ENCODE assay signal across 8 cellular contexts in the genomic region with DNA sequence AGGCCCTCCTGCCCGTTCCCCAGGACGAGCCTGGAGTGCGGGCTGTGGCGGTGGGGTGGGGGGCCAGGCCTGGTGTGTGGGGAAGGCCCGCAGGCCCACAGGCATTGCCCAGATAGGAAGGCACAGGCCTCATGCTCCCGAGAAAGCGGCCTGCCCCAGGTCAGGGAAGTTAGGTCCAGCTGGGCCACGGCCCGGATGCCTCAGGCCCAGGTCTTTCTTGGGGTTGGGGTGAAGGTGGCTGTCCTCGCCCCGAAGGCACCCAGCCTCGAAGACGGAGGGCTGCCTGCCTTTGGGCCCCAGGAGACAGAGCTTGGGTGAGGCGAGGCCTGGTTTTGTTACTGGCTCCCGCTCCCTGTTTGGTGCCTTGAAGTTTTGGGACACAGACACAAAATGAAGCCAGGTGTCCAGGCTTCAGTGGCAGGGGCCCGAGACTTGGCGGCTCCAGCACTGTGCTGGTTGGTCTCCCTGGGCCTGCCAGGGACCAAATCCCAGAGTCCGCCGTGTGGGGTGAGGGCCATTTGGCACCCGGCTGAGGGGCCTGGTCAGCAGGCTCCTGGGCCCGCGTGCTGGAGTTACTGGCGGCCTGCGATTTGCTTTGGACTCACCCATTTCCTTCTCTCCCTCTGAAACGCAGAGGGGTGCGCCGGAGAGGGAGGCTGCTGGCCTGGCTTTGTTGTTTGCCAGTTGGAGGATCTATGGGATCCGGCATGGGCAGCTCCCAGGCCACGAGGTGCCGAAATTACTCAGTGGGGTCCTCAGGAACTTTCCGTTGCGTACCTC. TPM values are rescaled to one million over a fixed set of nuclear protein-coding genes. Genes with fewer than 3 reads are reported as not detected.
DNase-seq lines count a peak whose midpoint lies in the region; ATAC-seq and TF ChIP-seq lines count a peak whose summit lies in the region.

No MANE protein-coding gene starts in this region.

- H3K4me1 Mint-ChIP-seq in activated naive CD4-positive, alpha-beta T cell treated with anti-CD3 and anti-CD28 coated beads for 36 hours (ENCODE audit: low read depth), result peaks cover 23% of the 10 kb centered on the region
- H3K4me1 Mint-ChIP-seq in activated naive CD8-positive, alpha-beta T cell treated with anti-CD3 and anti-CD28 coated beads, Interleukin-2, amount 50 U/mL, for 24 hours, result peaks cover 48% of the 10 kb centered on the region

- H3K9me3 ChIP-seq in gastrocnemius medialis, result no peaks in the 10 kb centered on the region

- peak overlapping the region; percentile 59 to 65 (median 60) for H3K4me3 ChIP-seq in gastrocnemius medialis

- intact Hi-C loops in activated naive CD4-positive, alpha-beta T cell treated with anti-CD3 and anti-CD28 coated beads for 36 hours (cut with micrococcal nuclease), result loop anchor here (2.0 kb wide), 2 partner anchors 25 to 317 kb away; no protein-coding TSS in a partner anchor
- intact Hi-C loops in gastrocnemius medialis (cut with DNase I; ENCODE audit: low total_unique reads), result loop anchor here (2.0 to 5.0 kb wide), 2 partner anchors 31 to 82 kb away; no protein-coding TSS in a partner anchor

- H3K9me3 Mint-ChIP-seq in activated naive CD4-positive, alpha-beta T cell treated with anti-CD3 and anti-CD28 coated beads for 36 hours, result no peaks in the 10 kb centered on the region
- no peaks in the 10 kb centered on the region for H3K9me3 Mint-ChIP-seq in activated naive CD8-positive, alpha-beta T cell treated with anti-CD3 and anti-CD28 coated beads, Interleukin-2, amount 50 U/mL, for 24 hours

- no peak for TF ChIP-seq POLR2A in gastrocnemius medialis (IDR thresholded peaks at IDR 0.05)

- H3K27ac Mint-ChIP-seq in activated naive CD4-positive, alpha-beta T cell treated with anti-CD3 and anti-CD28 coated beads for 36 hours, result peak overlapping the region; percentile 84
- H3K27ac Mint-ChIP-seq in activated naive CD8-positive, alpha-beta T cell treated with anti-CD3 and anti-CD28 coated beads, Interleukin-2, amount 50 U/mL, for 24 hours, result peak overlapping the region; percentile 92

- no peak for TF ChIP-seq CTCF in gastrocnemius medialis (IDR thresholded peaks at IDR 0.05 in 4 of 5, conservative IDR thresholded peaks at IDR 0.05 in 1 of 5)

- H3K4me1 ChIP-seq in gastrocnemius medialis, result peaks cover 57 to 58% of the 10 kb centered on the region in 2 donors

- CTCF ChIA-PET in activated naive CD4-positive, alpha-beta T cell treated with anti-CD3 and anti-CD28 coated beads for 36 hours (lab: Charles Lee), result interaction anchor here (1.1 to 1.3 kb wide), 3 partner anchors 35 to 86 kb away, joined by 3 to 4 read pairs (median 4); a partner anchor contains a TSS

- H3K36me3 ChIP-seq in gastrocnemius medialis, result no peaks in the 10 kb centered on the region

- in situ Hi-C loops in gastrocnemius medialis (cut with MboI; ENCODE audit: low sequenced_read_pairs in 4 of 4), result no loop called here

- H3K27me3 Mint-ChIP-seq in activated naive CD4-positive, alpha-beta T cell treated with anti-CD3 and anti-CD28 coated beads for 36 hours (ENCODE audit: low read depth), result no peaks in the 10 kb centered on the region
- peaks cover 1% of the 10 kb centered on the region for H3K27me3 Mint-ChIP-seq in activated naive CD8-positive, alpha-beta T cell treated with anti-CD3 and anti-CD28 coated beads, Interleukin-2, amount 50 U/mL, for 24 hours

- H3K27ac ChIP-seq in gastrocnemius medialis, result peak overlapping the region; percentile 83 to 93 (median 85)

- H3K4me3 Mint-ChIP-seq in activated naive CD4-positive, alpha-beta T cell treated with anti-CD3 and anti-CD28 coated beads for 36 hours, result peak overlapping the region; percentile 98
- peak overlapping the region; percentile 92 for H3K4me3 Mint-ChIP-seq in activated naive CD8-positive, alpha-beta T cell treated with anti-CD3 and anti-CD28 coated beads, Interleukin-2, amount 50 U/mL, for 24 hours

- no peaks in the 10 kb centered on the region for H3K27me3 ChIP-seq in gastrocnemius medialis

- no peak for ATAC-seq in activated naive CD8-positive, alpha-beta T cell treated with anti-CD3 and anti-CD28 coated beads, Interleukin-2, amount 50 U/mL, for 24 hours
- ATAC-seq in gastrocnemius medialis (no peak), GM18870 (IDR thresholded peaks at IDR 0.05; ENCODE audit: unreplicated experiment) (no peak)

- no peak for DNase-seq in activated naive CD4-positive, alpha-beta T cell treated with anti-CD3 and anti-CD28 coated beads for 36 hours
- no peak for DNase-seq in activated naive CD4-positive, alpha-beta T cell treated with Interleukin-2 at 50 U/mL for 16 hours
- DNase-seq in activated naive CD8-positive, alpha-beta T cell treated with anti-CD3 and anti-CD28 coated beads, Interleukin-2, amount 50 U/mL, for 24 hours, result no peak
- DNase-seq in hepatic stellate cell (ENCODE audit: low spot score), result peak; percentile 65
- DNase-seq in gastrocnemius medialis, result peak in 1 of 2 donors; percentile 49
- no peak for DNase-seq in NCI-H82 (lab: John Stamatoyannopoulos, UW)
- no peak for DNase-seq in NCI-H128 (lab: John Stamatoyannopoulos, UW; ENCODE audit: unreplicated experiment)

- H3K36me3 Mint-ChIP-seq in activated naive CD4-positive, alpha-beta T cell treated with anti-CD3 and anti-CD28 coated beads for 36 hours (ENCODE audit: low read depth), result peaks cover 23% of the 10 kb centered on the region
- H3K36me3 Mint-ChIP-seq in activated naive CD8-positive, alpha-beta T cell treated with anti-CD3 and anti-CD28 coated beads, Interleukin-2, amount 50 U/mL, for 24 hours (ENCODE audit: low read depth), result peaks cover 14% of the 10 kb centered on the region

RNA-seq across cellular contexts. Expression of a gene that starts 2.0 kb away (rescaled TPM):
- 10 to 100 TPM; 25.5 to 26.3 TPM for total RNA-seq in activated naive CD4-positive, alpha-beta T cell treated with anti-CD3 and anti-CD28 coated beads for 36 hours
- total RNA-seq in gastrocnemius medialis, result 10 to 100 TPM in 3 of 4 donors, 1 to 10 TPM in 1; 7.8 to 32.2 (median 22.4) TPM

RNA-seq across cellular contexts. Expression of a gene that starts 35.5 kb away (rescaled TPM):
- 10 to 100 TPM; 48.2 to 54.4 TPM for total RNA-seq in activated naive CD4-positive, alpha-beta T cell treated with anti-CD3 and anti-CD28 coated beads for 36 hours
- 10 to 100 TPM; 12.1 to 26.2 (median 17.3) TPM for total RNA-seq in gastrocnemius medialis
